Comparison of ENCODE assay signal across 19 cellular contexts in the genomic region with DNA sequence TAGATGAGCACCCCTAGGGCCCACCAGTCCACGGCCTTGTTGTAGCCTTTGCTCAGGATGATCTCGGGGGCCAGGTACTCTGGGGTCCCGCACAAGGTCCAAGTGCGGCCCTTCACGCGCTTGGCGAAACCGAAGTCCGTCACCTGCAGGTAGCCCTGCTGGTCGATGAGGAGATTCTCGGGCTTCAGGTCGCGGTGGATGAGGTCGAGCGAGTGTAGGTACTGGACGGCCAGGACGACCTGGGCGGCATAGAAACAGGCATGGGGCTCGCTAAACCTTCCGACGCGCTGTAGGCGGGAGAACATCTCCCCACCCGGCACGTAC. TPM values are rescaled to one million over a fixed set of nuclear protein-coding genes. Genes with fewer than 3 reads are reported as not detected.
DNase-seq lines count a peak whose midpoint lies in the region; ATAC-seq and TF ChIP-seq lines count a peak whose summit lies in the region.
"Had no signal": no experiment of that assay in that cellular context is flagged by ENCODE, and none has a peak within 500 bp of the region (broad histone marks: within the 10 kb centered on the region; RNA-seq: fewer than 3 reads in every experiment).

No MANE protein-coding gene starts in this region.

- no peak overlapping the region for H3K4me3 Mint-ChIP-seq in activated naive CD8-positive, alpha-beta T cell treated with anti-CD3 and anti-CD28 coated beads, Interleukin-2, amount 10 ng/mL, durations not matched to agents 7 days and 5 days
- H3K4me3 Mint-ChIP-seq in activated naive CD8-positive, alpha-beta T cell treated with anti-CD3 and anti-CD28 coated beads, Interleukin-2, amount 50 U/mL, for 24 hours: no peak overlapping the region
- no peak overlapping the region for H3K4me3 Mint-ChIP-seq in chondrocyte (ENCODE audit: unreplicated experiment)
- H3K4me3 Mint-ChIP-seq in nephron progenitor cell: no peak overlapping the region

- H2AFZ ChIP-seq in Karpas-422 (ENCODE audit: low read length): no peak overlapping the region

- H3K27me3 Mint-ChIP-seq in activated naive CD8-positive, alpha-beta T cell treated with anti-CD3 and anti-CD28 coated beads, Interleukin-2, amount 10 ng/mL, durations not matched to agents 7 days and 5 days: peaks cover 66% of the 10 kb centered on the region
- peaks cover 14% of the 10 kb centered on the region for H3K27me3 Mint-ChIP-seq in activated naive CD8-positive, alpha-beta T cell treated with anti-CD3 and anti-CD28 coated beads, Interleukin-2, amount 50 U/mL, for 24 hours
- H3K27me3 Mint-ChIP-seq in chondrocyte (ENCODE audit: low read depth) (peaks cover 25% of the 10 kb centered on the region), nephron progenitor cell (ENCODE audit: low read depth, poor library complexity) (peaks cover 3% of the 10 kb centered on the region)

- no peaks in the 10 kb centered on the region for H3K36me3 ChIP-seq in Karpas-422 (ENCODE audit: insufficient read depth, low read length)
- H3K36me3 ChIP-seq: BE2C, HAP-1 had no signal

- H3K4me1 Mint-ChIP-seq in activated naive CD8-positive, alpha-beta T cell treated with anti-CD3 and anti-CD28 coated beads, Interleukin-2, amount 10 ng/mL, durations not matched to agents 7 days and 5 days: peaks cover 9% of the 10 kb centered on the region
- H3K4me1 Mint-ChIP-seq in activated naive CD8-positive, alpha-beta T cell treated with anti-CD3 and anti-CD28 coated beads, Interleukin-2, amount 50 U/mL, for 24 hours: peaks cover 9% of the 10 kb centered on the region
- no peaks in the 10 kb centered on the region for H3K4me1 Mint-ChIP-seq in chondrocyte (ENCODE audit: low read depth)
- H3K4me1 Mint-ChIP-seq in nephron progenitor cell: peaks cover 13% of the 10 kb centered on the region

- no peaks in the 10 kb centered on the region for H3K27me3 ChIP-seq in Karpas-422 (ENCODE audit: low read length)

- no peaks in the 10 kb centered on the region for H3K36me3 Mint-ChIP-seq in activated naive CD8-positive, alpha-beta T cell treated with anti-CD3 and anti-CD28 coated beads, Interleukin-2, amount 10 ng/mL, durations not matched to agents 7 days and 5 days
- H3K36me3 Mint-ChIP-seq in activated naive CD8-positive, alpha-beta T cell treated with anti-CD3 and anti-CD28 coated beads, Interleukin-2, amount 50 U/mL, for 24 hours (ENCODE audit: low read depth): no peaks in the 10 kb centered on the region
- H3K36me3 Mint-ChIP-seq in chondrocyte (ENCODE audit: low read depth) (no peaks in the 10 kb centered on the region), nephron progenitor cell (ENCODE audit: low read depth) (no peaks in the 10 kb centered on the region)
- H3K36me3 Mint-ChIP-seq: CD14-positive monocyte; CD4-positive, alpha-beta memory T cell had no signal

- DNase-seq in activated naive CD8-positive, alpha-beta T cell treated with anti-CD3 and anti-CD28 coated beads, Interleukin-2, amount 10 ng/mL, durations not matched to agents 7 days and 5 days: no peak
- no peak for DNase-seq in activated naive CD8-positive, alpha-beta T cell treated with anti-CD3 and anti-CD28 coated beads, Interleukin-2, amount 50 U/mL, for 24 hours
- peak; percentile 90 for DNase-seq in chondrocyte (ENCODE audit: low spot score)
- DNase-seq in nephron progenitor cell: no peak
- no peak for DNase-seq in Karpas-422
- DNase-seq in NCI-H2227 (lab: John Stamatoyannopoulos, UW; ENCODE audit: unreplicated experiment): no peak
- no peak for DNase-seq in GF-D8 (lab: John Stamatoyannopoulos, UW)
- DNase-seq: 8988T; BE2C; CD4-positive, alpha-beta memory T cell; DMS153; DMS79; GDM1; GOT3 had no signal

- TF ChIP-seq CTCF in chondrocyte (IDR thresholded peaks at IDR 0.05): no peak
- TF ChIP-seq CTCF in nephron progenitor cell (IDR thresholded peaks at IDR 0.05): no peak

- H3K27ac Mint-ChIP-seq in activated naive CD8-positive, alpha-beta T cell treated with anti-CD3 and anti-CD28 coated beads, Interleukin-2, amount 10 ng/mL, durations not matched to agents 7 days and 5 days: no peak overlapping the region
- no peak overlapping the region for H3K27ac Mint-ChIP-seq in activated naive CD8-positive, alpha-beta T cell treated with anti-CD3 and anti-CD28 coated beads, Interleukin-2, amount 50 U/mL, for 24 hours
- H3K27ac Mint-ChIP-seq in chondrocyte (ENCODE audit: unreplicated experiment): no peak overlapping the region
- H3K27ac Mint-ChIP-seq in nephron progenitor cell: peak overlapping the region; percentile 36

- no peaks in the 10 kb centered on the region for H3K4me1 ChIP-seq in Karpas-422 (ENCODE audit: low read length)
- H3K4me1 ChIP-seq: BE2C, HAP-1 had no signal

- POLR2A ChIA-PET in activated naive CD8-positive, alpha-beta T cell treated with anti-CD3 and anti-CD28 coated beads, Interleukin-2, amount 10 ng/mL, durations not matched to agents 7 days and 5 days (lab: Charles Lee): no interaction called here

- ATAC-seq in activated naive CD8-positive, alpha-beta T cell treated with anti-CD3 and anti-CD28 coated beads, Interleukin-2, amount 10 ng/mL, durations not matched to agents 7 days and 5 days (ENCODE audit: low read depth): peak; percentile 14
- ATAC-seq in activated naive CD8-positive, alpha-beta T cell treated with anti-CD3 and anti-CD28 coated beads, Interleukin-2, amount 50 U/mL, for 24 hours: no peak

- H3K4me3 ChIP-seq in Karpas-422 (ENCODE audit: low read length): no peak overlapping the region
- H3K4me3 ChIP-seq: HAP-1 had no signal

- H3K9me3 Mint-ChIP-seq in activated naive CD8-positive, alpha-beta T cell treated with anti-CD3 and anti-CD28 coated beads, Interleukin-2, amount 10 ng/mL, durations not matched to agents 7 days and 5 days: no peaks in the 10 kb centered on the region
- no peaks in the 10 kb centered on the region for H3K9me3 Mint-ChIP-seq in activated naive CD8-positive, alpha-beta T cell treated with anti-CD3 and anti-CD28 coated beads, Interleukin-2, amount 50 U/mL, for 24 hours
- no peaks in the 10 kb centered on the region for H3K9me3 Mint-ChIP-seq in chondrocyte (ENCODE audit: low read depth)
- peaks cover 4% of the 10 kb centered on the region for H3K9me3 Mint-ChIP-seq in nephron progenitor cell

- no peak overlapping the region for H3K9ac ChIP-seq in Karpas-422 (ENCODE audit: low read length)

- no peaks in the 10 kb centered on the region for H3K79me2 ChIP-seq in Karpas-422 (ENCODE audit: low read length)

- H3K27ac ChIP-seq in Karpas-422 (ENCODE audit: low read length): no peak overlapping the region

- H3K9me3 ChIP-seq in Karpas-422 (ENCODE audit: low read length): no peaks in the 10 kb centered on the region
- H3K9me3 ChIP-seq: BE2C, HAP-1 had no signal

- H3K4me2 ChIP-seq in Karpas-422 (ENCODE audit: low read depth, low read length, poor library complexity, severe bottlenecking): no peak overlapping the region

- no peaks in the 10 kb centered on the region for H3K9me2 ChIP-seq in Karpas-422 (replicated peaks; ENCODE audit: insufficient read depth, low read length)

- no peaks in the 10 kb centered on the region for H4K20me1 ChIP-seq in Karpas-422 (ENCODE audit: insufficient read depth, low read depth, low read length)

RNA-seq across cellular contexts. Expression of a gene that starts 0.5 kb away (rescaled TPM):
- not detected for total RNA-seq in activated naive CD8-positive, alpha-beta T cell treated with anti-CD3 and anti-CD28 coated beads, Interleukin-2, amount 10 ng/mL, durations not matched to agents 7 days and 5 days
- total RNA-seq in chondrocyte: not detected in 3 replicates
- total RNA-seq in Karpas-422 (2014; rRNA removed; shearing (Covaris generic); ENCODE audit: low replicate concordance): not detected in 2 replicates
- total RNA-seq: A673; CD4-positive, alpha-beta memory T cell; Daoy; HT-29 had no signal

RNA-seq across cellular contexts. Expression of a gene that starts 22.2 kb away (rescaled TPM):
- total RNA-seq in activated naive CD8-positive, alpha-beta T cell treated with anti-CD3 and anti-CD28 coated beads, Interleukin-2, amount 10 ng/mL, durations not matched to agents 7 days and 5 days: 10 to 100 TPM; 11.4 to 12.2 TPM
- total RNA-seq in chondrocyte: 9.6 to 10.5 TPM (median 9.9 TPM) in 3 replicates
- total RNA-seq in Karpas-422 (2014; rRNA removed; shearing (Covaris generic); ENCODE audit: low replicate concordance): 8.3 and 26.3 TPM in 2 replicates
